ENCODE assay signal across 2 cellular contexts in genomic region chr7:45699726-45700390, GRCh38.
TF ChIP-seq lines count a peak whose summit lies in the region.

No MANE protein-coding gene starts in this region.

TF ChIP-seq in SK-N-SH, 30 proteins besides CTCF, POLR2A, EP300 and RAD21 (continued from another document):
- TF ChIP-seq USF1 (IDR thresholded peaks at IDR 0.05; ENCODE audit: borderline replicate concordance, low read depth) (no peak), USF2 (IDR thresholded peaks at IDR 0.05; ENCODE audit: borderline replicate concordance, low read depth, low read length) (no peak), TCF12 (IDR thresholded peaks at IDR 0.05) (no peak), POLR2AphosphoS5 (IDR thresholded peaks at IDR 0.05; ENCODE audit: low read depth, low read length) (no peak), TAF1 (IDR thresholded peaks at IDR 0.05; ENCODE audit: borderline replicate concordance, low read depth, low read length) (no peak), SMC3 (IDR thresholded peaks at IDR 0.05; ENCODE audit: low read depth, low read length) (no peak), FOXM1 (IDR thresholded peaks at IDR 0.05; ENCODE audit: low read depth) (no peak), NRF1 (IDR thresholded peaks at IDR 0.05; ENCODE audit: low read depth, low read length) (no peak), JUND (IDR thresholded peaks at IDR 0.05) (no peak), PBX3 (IDR thresholded peaks at IDR 0.05) (no peak), MEF2A (IDR thresholded peaks at IDR 0.05; ENCODE audit: borderline replicate concordance, low read depth) (no peak), NFIC (IDR thresholded peaks at IDR 0.05; ENCODE audit: borderline replicate concordance) (no peak), TEAD4 (IDR thresholded peaks at IDR 0.05; ENCODE audit: borderline replicate concordance, insufficient read depth) (no peak), RXRA (IDR thresholded peaks at IDR 0.05; ENCODE audit: borderline replicate concordance, low read depth) (no peak), EZH2phosphoT487 (IDR thresholded peaks at IDR 0.05; ENCODE audit: borderline replicate concordance, low read depth) (no peak)
TF ChIP-seq in SK-N-SH: peak in this region for 0.

TF ChIP-seq in SK-N-SH treated with all-trans-retinoic acid at 6 μM for 48 hours, 23 proteins besides CTCF, POLR2A, EP300 and RAD21 (continued from another document):
- TF ChIP-seq TSHZ2 (CRISPR knock-in tag; IDR thresholded peaks at IDR 0.05) = no peak
- no peak for TF ChIP-seq ZNF8 (CRISPR knock-in tag; IDR thresholded peaks at IDR 0.05)
- TF ChIP-seq TCF4 (CRISPR knock-in tag; IDR thresholded peaks at IDR 0.05; ENCODE audit: borderline replicate concordance) = no peak
- no peak for TF ChIP-seq CSRNP3 (CRISPR knock-in tag; IDR thresholded peaks at IDR 0.05)
- no peak for TF ChIP-seq BACH2 (CRISPR knock-in tag; IDR thresholded peaks at IDR 0.05; ENCODE audit: borderline replicate concordance)
- TF ChIP-seq CREB5 (CRISPR knock-in tag; IDR thresholded peaks at IDR 0.05; ENCODE audit: low read depth) = no peak
- TF ChIP-seq ZFP3 (CRISPR knock-in tag; IDR thresholded peaks at IDR 0.05) = no peak
- TF ChIP-seq ZC3H10 (CRISPR knock-in tag; IDR thresholded peaks at IDR 0.05) = no peak
- no peak for TF ChIP-seq TOX (CRISPR knock-in tag; IDR thresholded peaks at IDR 0.05; ENCODE audit: borderline replicate concordance)
- TF ChIP-seq CSDC2 (CRISPR knock-in tag; IDR thresholded peaks at IDR 0.05) = no peak
- TF ChIP-seq ZNF565 (CRISPR knock-in tag; conservative IDR thresholded peaks at IDR 0.05; ENCODE audit: low read depth) = no peak
